Comparison of ENCODE assay signal across 23 cellular contexts in the genomic region with DNA sequence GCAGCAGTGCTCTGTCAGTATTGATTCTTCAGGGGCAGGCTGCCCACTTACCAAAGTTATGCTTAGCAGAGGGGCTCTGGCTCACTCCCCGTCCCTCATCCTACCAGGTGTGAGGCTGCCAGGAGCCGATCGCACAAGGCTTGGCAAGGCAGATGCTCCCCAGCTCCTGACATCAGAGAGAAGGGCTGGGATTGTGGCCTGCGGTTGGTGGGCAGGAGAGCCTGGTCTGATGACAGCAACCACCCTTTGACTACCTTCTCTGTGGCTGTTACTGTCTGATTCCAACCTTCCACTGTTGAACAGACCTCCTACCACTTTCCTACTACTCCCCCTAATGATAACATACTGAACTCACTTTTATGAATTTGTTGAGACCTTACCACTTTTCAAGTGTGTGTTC. TPM values are rescaled to one million over a fixed set of nuclear protein-coding genes. Genes with fewer than 3 reads are reported as not detected.
DNase-seq lines count a peak whose midpoint lies in the region; ATAC-seq and TF ChIP-seq lines count a peak whose summit lies in the region.
"Had no signal": no experiment of that assay in that cellular context is flagged by ENCODE, and none has a peak within 500 bp of the region (broad histone marks: within the 10 kb centered on the region; RNA-seq: fewer than 3 reads in every experiment).

No MANE protein-coding gene starts in this region.

- H3K79me1 ChIP-seq in mesendoderm (ENCODE audit: low read length) (no peaks in the 10 kb centered on the region), trophoblast cell (ENCODE audit: low read length) (peaks cover 6% of the 10 kb centered on the region)

- H3K4me1 ChIP-seq in mesendoderm (ENCODE audit: control insufficient read depth, low read depth, low read length), result peaks cover 3% of the 10 kb centered on the region
- H3K4me1 ChIP-seq in testis, result peaks cover 15% of the 10 kb centered on the region
- H3K4me1 ChIP-seq in trophoblast cell (ENCODE audit: control insufficient read depth in 1 of 2, insufficient read depth in 2 of 2, low read length in 2 of 2), result peaks cover 11 to 12% of the 10 kb centered on the region in 2 experiments
- H3K4me1 ChIP-seq: parathyroid adenoma had no signal

- no peaks in the 10 kb centered on the region for H3K9me3 ChIP-seq in testis
- H3K9me3 ChIP-seq in trophoblast cell (ENCODE audit: insufficient read depth, low read depth, low read length), result no peaks in the 10 kb centered on the region
- H3K9me3 ChIP-seq: BLaER1 had no signal

- H2BK15ac ChIP-seq in mesendoderm (replicated peaks; ENCODE audit: low read depth), result no peak overlapping the region

- no peak for TF ChIP-seq POLR2A in testis (IDR thresholded peaks at IDR 0.05)

- H2AFZ ChIP-seq in trophoblast cell (ENCODE audit: insufficient read depth, low read length, poor library complexity), result no peak overlapping the region
- H2AFZ ChIP-seq: parathyroid adenoma had no signal

- H2BK120ac ChIP-seq in mesendoderm (ENCODE audit: low read depth, low read length) (no peak overlapping the region), trophoblast cell (ENCODE audit: insufficient read depth, low read length, poor library complexity) (no peak overlapping the region)

- POLR2A ChIA-PET in RWPE1 (lab: Yijun Ruan, JAX; ENCODE audit: low non-redundant PET), result no interaction called here

- H3K27me3 ChIP-seq in mesendoderm (ENCODE audit: insufficient read depth, low read length, poor library complexity) (no peaks in the 10 kb centered on the region), testis (no peaks in the 10 kb centered on the region), trophoblast cell (ENCODE audit: insufficient read depth, low read length) (no peaks in the 10 kb centered on the region)
- H3K27me3 ChIP-seq: BLaER1 had no signal

- peak overlapping the region; percentile 15 for H3K56ac ChIP-seq in mesendoderm (ENCODE audit: low read length)

- H3K4me3 ChIP-seq in Jurkat, Clone E6-1 (ENCODE audit: low read length), result no peak overlapping the region
- no peak overlapping the region for H3K4me3 ChIP-seq in mesendoderm (ENCODE audit: low read length)
- H3K4me3 ChIP-seq in testis, result no peak overlapping the region
- H3K4me3 ChIP-seq in trophoblast cell (ENCODE audit: low read depth, low read length), result no peak overlapping the region
- H3K4me3 ChIP-seq: BLaER1, SK-N-MC had no signal

- H2BK5ac ChIP-seq in mesendoderm (ENCODE audit: low read length), result no peak overlapping the region
- no peak overlapping the region for H2BK5ac ChIP-seq in trophoblast cell (ENCODE audit: low read depth, low read length, poor library complexity)

- H3K79me2 ChIP-seq in mesendoderm (ENCODE audit: control insufficient read depth, insufficient read depth, low read length) (no peaks in the 10 kb centered on the region), trophoblast cell (ENCODE audit: control insufficient read depth, insufficient read depth, low read length, poor library complexity) (no peaks in the 10 kb centered on the region)
- H3K79me2 ChIP-seq: parathyroid adenoma had no signal

- H3K23ac ChIP-seq in mesendoderm (ENCODE audit: low read length), result no peak overlapping the region
- H3K23ac ChIP-seq in trophoblast cell (ENCODE audit: low read length), result no peak overlapping the region

- H3K9ac ChIP-seq in mesendoderm (ENCODE audit: low read length) (no peak overlapping the region), trophoblast cell (ENCODE audit: low read length) (no peak overlapping the region)
- H3K9ac ChIP-seq: BLaER1, parathyroid adenoma had no signal

- peak overlapping the region; percentile 20 for H3K27ac ChIP-seq in RWPE1
- H3K27ac ChIP-seq in mesendoderm (ENCODE audit: low read depth, low read length), result no peak overlapping the region
- peak overlapping the region; percentile 36 to 56 for H3K27ac ChIP-seq in testis
- no peak overlapping the region for H3K27ac ChIP-seq in trophoblast cell (ENCODE audit: low read depth, low read length)
- H3K27ac ChIP-seq: BLaER1, parathyroid adenoma, SK-N-MC had no signal

- H4K8ac ChIP-seq in mesendoderm (ENCODE audit: low read depth, low read length), result no peak overlapping the region
- H4K8ac ChIP-seq in trophoblast cell (ENCODE audit: low read depth, low read length), result no peak overlapping the region

- H2AK5ac ChIP-seq in mesendoderm (ENCODE audit: low read length) (no peak overlapping the region), trophoblast cell (ENCODE audit: low read length) (no peak overlapping the region)

- H3K18ac ChIP-seq in mesendoderm (ENCODE audit: low read length) (no peak overlapping the region), trophoblast cell (ENCODE audit: low read length) (no peak overlapping the region)

- H4K91ac ChIP-seq in trophoblast cell (ENCODE audit: low read depth, low read length), result no peak overlapping the region

- H3K4ac ChIP-seq in mesendoderm (ENCODE audit: low read depth, low read length) (no peak overlapping the region), trophoblast cell (ENCODE audit: low read depth, low read length) (no peak overlapping the region)

- peak; percentile 56 for DNase-seq in Jurkat, Clone E6-1 (ENCODE audit: low read depth, low spot score)
- no peak for DNase-seq in RWPE1 (ENCODE audit: low spot score)
- no peak for DNase-seq in mesendoderm
- DNase-seq in testis, result no peak
- DNase-seq in trophoblast cell, result no peak
- DNase-seq: activated CD4-positive, alpha-beta memory T cell treated with anti-CD3 and anti-CD28 coated beads, Interleukin-2, amount 10 ng/mL, durations not matched to agents 7 days and 5 days; activated naive CD8-positive, alpha-beta T cell treated with anti-CD3 and anti-CD28 coated beads for 36 hours; effector CD4-positive, alpha-beta T cell; immature natural killer cell; left cardiac atrium; NCI-H2081 treated with DMSO at 0.1 percent for 48 hours; NCI-H226; retina; small intestine; stimulated activated naive CD4-positive, alpha-beta T cell treated with Interleukin-2 at 50 U/mL for 16 hours had no signal

- intact Hi-C loops in testis (cut with DNase I; ENCODE audit: low total_unique reads), result loop anchor here (10.0 kb wide), 1 partner anchor 273 kb away; the partner anchor contains the start of gene DEGS1

- no peak overlapping the region for H2BK12ac ChIP-seq in trophoblast cell (ENCODE audit: low read length)

- ATAC-seq in GM21786 (IDR thresholded peaks at IDR 0.05; ENCODE audit: unreplicated experiment) (no peak), GM21528 (IDR thresholded peaks at IDR 0.05; ENCODE audit: low FRiP score, unreplicated experiment) (no peak)
- ATAC-seq: activated CD4-positive, CD25-positive, alpha-beta regulatory T cell treated with anti-CD3 and anti-CD28 coated beads, Interleukin-2, amount 50 U/mL, for 24 hours; activated T-helper 17 cell treated with anti-CD3 and anti-CD28 coated beads, Interleukin-2, amount 50 U/mL, for 72 hours; HepG2 had no signal

- no peak for TF ChIP-seq CTCF in RWPE1 (conservative IDR thresholded peaks at IDR 0.05; ENCODE audit: low read depth)
- no peak for TF ChIP-seq CTCF in testis (IDR thresholded peaks at IDR 0.05)

- no peak overlapping the region for H4K5ac ChIP-seq in mesendoderm (ENCODE audit: low read length)

- no peak overlapping the region for H3K14ac ChIP-seq in trophoblast cell (ENCODE audit: low read length)

- no peak overlapping the region for H4K12ac ChIP-seq in trophoblast cell (ENCODE audit: low read depth, low read length)

- no peak overlapping the region for H3K4me2 ChIP-seq in mesendoderm (ENCODE audit: low read length)
- no peak overlapping the region for H3K4me2 ChIP-seq in trophoblast cell (ENCODE audit: low read length)

- CTCF ChIA-PET in RWPE1 (lab: Yijun Ruan, JAX), result interaction anchor here (1.2 to 1.9 kb wide), 3 partner anchors 11 to 23 kb away, joined by 3 to 10 read pairs (median 8); partner anchors contain the start of gene WDR26

- WGBS in mesendoderm (ENCODE audit: extremely low coverage, insufficient coverage, low lambda C conversion rate), result no CpG with 5 or more reads among the region's 4 CpGs
- 83 to 92% methylated on average over 4 of the region's 4 CpGs for WGBS in testis, 2 donors
- no CpG with 5 or more reads among the region's 4 CpGs for WGBS in trophoblast cell (ENCODE audit: extremely low coverage, insufficient coverage, insufficient read length)

- no peaks in the 10 kb centered on the region for H3K36me3 ChIP-seq in mesendoderm (ENCODE audit: control insufficient read depth, insufficient read depth, low read length)
- no peaks in the 10 kb centered on the region for H3K36me3 ChIP-seq in testis (ENCODE audit: low read depth, missing control alignments)
- no peaks in the 10 kb centered on the region for H3K36me3 ChIP-seq in trophoblast cell (ENCODE audit: control insufficient read depth in 1 of 2, insufficient read depth in 2 of 2, low read length in 2 of 2)
- H3K36me3 ChIP-seq: BLaER1 had no signal

RNA-seq across cellular contexts. Expression of gene WDR26, which starts 23.7 kb away (rescaled TPM):
- polyA plus RNA-seq in Jurkat, Clone E6-1 (2012; ENCODE audit: insufficient read depth, insufficient read length), result 46.3 TPM
- 35.6 TPM for polyA plus RNA-seq in mesendoderm (2013, experiment 1 of 2)
- polyA plus RNA-seq in mesendoderm (2013, experiment 2 of 2), result 34.1 TPM
- total RNA-seq in testis, result 100 to 1,000 TPM in 1 of 2 donors, 10 to 100 TPM in 1; 86.1 to 104 TPM
- polyA plus RNA-seq in testis (ENCODE audit: insufficient read depth, low read depth, low replicate concordance), result 105 TPM
- 90.2 and 90.5 TPM in 2 replicates for polyA plus RNA-seq in trophoblast cell (2013)

Comparison
In these comparisons a context has a peak if more than half of its experiments do, and no peak if none do; other contexts are left out.
1. H3K27ac ChIP-seq: peak in RWPE1 (single experiment) and testis (2 of 2); none in mesendoderm (single experiment) and trophoblast cell (single experiment).